19 cellular contexts compared by ENCODE assay signal in genomic region chr3:131109156-131109555, GRCh38.
A peak's percentile ranks its signal among the peaks of the same experiment; 100 is the strongest.
DNase-seq lines count a peak whose midpoint lies in the region; ATAC-seq lines count a peak whose summit lies in the region.
"Had no signal": no experiment of that assay in that cellular context is flagged by ENCODE, and none has a peak within 500 bp of the region (broad histone marks: within the 10 kb centered on the region; RNA-seq: fewer than 3 reads in every experiment).

No MANE protein-coding gene starts in this region.

- no peaks in the 10 kb centered on the region for H3K27me3 Mint-ChIP-seq in activated T-cell treated with anti-CD3 and anti-CD28 coated beads, Interleukin-2, amount 50 U/mL, for 72 hours (ENCODE audit: low read depth)

- no peaks in the 10 kb centered on the region for H3K36me3 Mint-ChIP-seq in activated T-cell treated with anti-CD3 and anti-CD28 coated beads, Interleukin-2, amount 50 U/mL, for 72 hours (ENCODE audit: insufficient read depth in 2 of 2)
- H3K36me3 Mint-ChIP-seq: CD8-positive, alpha-beta memory T cell had no signal

- peak; percentile 14 for DNase-seq in DMS53 (lab: John Stamatoyannopoulos, UW)
- DNase-seq in LHCN-M2 (ENCODE audit: low read depth): peak; percentile 14
- peak; percentile 51 for DNase-seq in SKM-1 (lab: John Stamatoyannopoulos, UW; ENCODE audit: unreplicated experiment)
- DNase-seq in kidney tubule cell (ENCODE audit: low spot score): peak; percentile 7
- no peak for DNase-seq in activated naive CD4-positive, alpha-beta T cell treated with Interleukin-2 at 50 U/mL for 16 hours
- DNase-seq in activated T-cell treated with anti-CD3 and anti-CD28 coated beads, Interleukin-2, amount 50 U/mL, for 72 hours: no peak
- DNase-seq in stimulated activated CD4-positive, alpha-beta T cell treated with anti-CD3 and anti-CD28 coated beads, Interleukin-4, amount 100 ng/mL, for 4 hours: no peak
- DNase-seq in ecto neural progenitor cell (ENCODE audit: low spot score): no peak
- DNase-seq: activated CD4-positive, alpha-beta T cell treated with anti-CD3 and anti-CD28 coated beads for 48 hours; activated effector memory CD4-positive, alpha-beta T cell treated with anti-CD3 and anti-CD28 coated beads, Interleukin-2, amount 50 U/mL, for 16 hours; caudate nucleus; CD8-positive, alpha-beta memory T cell; DMS79 treated with DMSO at 0.1 percent for 48 hours; left lung; NCI-H1417; NCI-H748 treated with DMSO at 0.1 percent for 48 hours; Peyer's patch; stimulated activated CD4-positive, alpha-beta T cell treated with anti-CD3 and anti-CD28 coated beads, Interleukin-12 subunit alpha, Interleukin-12 subunit beta, amount 100 ng/mL, for 4 hours had no signal

- ATAC-seq in activated T-cell treated with anti-CD3 and anti-CD28 coated beads, Interleukin-2, amount 50 U/mL, for 72 hours (replicated peaks in 1 of 2): no peak
- ATAC-seq: esophagus mucosa, left lung had no signal

- H3K27ac Mint-ChIP-seq in activated T-cell treated with anti-CD3 and anti-CD28 coated beads, Interleukin-2, amount 50 U/mL, for 72 hours: no peak overlapping the region

- no peak overlapping the region for H3K4me3 Mint-ChIP-seq in activated T-cell treated with anti-CD3 and anti-CD28 coated beads, Interleukin-2, amount 50 U/mL, for 72 hours
- H3K4me3 Mint-ChIP-seq: CD8-positive, alpha-beta memory T cell had no signal

- no peaks in the 10 kb centered on the region for H3K9me3 Mint-ChIP-seq in activated T-cell treated with anti-CD3 and anti-CD28 coated beads, Interleukin-2, amount 50 U/mL, for 72 hours

- H3K4me1 Mint-ChIP-seq in activated T-cell treated with anti-CD3 and anti-CD28 coated beads, Interleukin-2, amount 50 U/mL, for 72 hours (ENCODE audit: low read depth): no peaks in the 10 kb centered on the region
- H3K4me1 Mint-ChIP-seq: CD8-positive, alpha-beta memory T cell had no signal

Comparison
In these comparisons a context has a peak if more than half of its experiments do, and no peak if none do; other contexts are left out.
1. DNase-seq: peak in DMS53 (single experiment), LHCN-M2 (single experiment), SKM-1 (single experiment) and kidney tubule cell (single experiment); none in activated naive CD4-positive, alpha-beta T cell treated with Interleukin-2 at 50 U/mL for 16 hours (single experiment), activated T-cell treated with anti-CD3 and anti-CD28 coated beads, Interleukin-2, amount 50 U/mL, for 72 hours (0 of 2), stimulated activated CD4-positive, alpha-beta T cell treated with anti-CD3 and anti-CD28 coated beads, Interleukin-4, amount 100 ng/mL, for 4 hours (0 of 2) and ecto neural progenitor cell (single experiment).